Comparison of ENCODE assay signal across 9 cellular contexts in genomic region chr1:150168960-150169565, GRCh38. TPM values are rescaled to one million over a fixed set of nuclear protein-coding genes. Genes with fewer than 3 reads are reported as not detected.
DNase-seq lines count a peak whose midpoint lies in the region; ATAC-seq and TF ChIP-seq lines count a peak whose summit lies in the region.
"Had no signal": no experiment of that assay in that cellular context is flagged by ENCODE, and none has a peak within 500 bp of the region (broad histone marks: within the 10 kb centered on the region; RNA-seq: fewer than 3 reads in every experiment).

No MANE protein-coding gene starts in this region.

- TF ChIP-seq CTCF in coronary artery (IDR thresholded peaks at IDR 0.05) = peak; percentile 60
- TF ChIP-seq CTCF in lower lobe of right lung (IDR thresholded peaks at IDR 0.05) = peak; percentile 72

- H3K27me3 ChIP-seq in lower lobe of right lung (ENCODE audit: low read depth) = no peaks in the 10 kb centered on the region
- H3K27me3 ChIP-seq: BLaER1 treated with 17β-estradiol and CSF1 and Interleukin-3, amounts not matched to agents 10 nM and 100 nM had no signal

- peaks cover 16% of the 10 kb centered on the region for H3K4me1 ChIP-seq in lower lobe of right lung

- no peak overlapping the region for H3K27ac ChIP-seq in coronary artery
- H3K27ac ChIP-seq in lower lobe of right lung = no peak overlapping the region
- no peak overlapping the region for H3K27ac ChIP-seq in substantia nigra (ENCODE audit: low read depth, low read length, poor library complexity, severe bottlenecking)
- H3K27ac ChIP-seq: BLaER1 treated with 17β-estradiol and CSF1 and Interleukin-3, amounts not matched to agents 10 nM and 100 nM had no signal

- H3K4me3 ChIP-seq in coronary artery (no peak overlapping the region), lower lobe of right lung (no peak overlapping the region)
- H3K4me3 ChIP-seq: BLaER1 treated with 17β-estradiol and CSF1 and Interleukin-3, amounts not matched to agents 10 nM and 100 nM had no signal

- intact Hi-C loops in lower lobe of right lung (cut with DNase I) = no loop called here

- no peaks in the 10 kb centered on the region for H3K36me3 ChIP-seq in lower lobe of right lung
- H3K36me3 ChIP-seq: BLaER1 treated with 17β-estradiol and CSF1 and Interleukin-3, amounts not matched to agents 10 nM and 100 nM had no signal

- no peaks in the 10 kb centered on the region for H3K9me3 ChIP-seq in lower lobe of right lung
- H3K9me3 ChIP-seq: BLaER1 treated with 17β-estradiol and CSF1 and Interleukin-3, amounts not matched to agents 10 nM and 100 nM had no signal

- DNase-seq in NCI-H1436 (lab: John Stamatoyannopoulos, UW) (peak; percentile 9), NCI-H1436 treated with DMSO at 0.1 percent for 48 hours (lab: John Stamatoyannopoulos, UW) (no peak), NCI-H1694 treated with DMSO at 0.1 percent for 48 hours (lab: John Stamatoyannopoulos, UW) (peak; percentile 31), coronary artery (ENCODE audit: low spot score) (no peak), lower lobe of right lung (peak; percentile 80), substantia nigra (lab: John Stamatoyannopoulos, UW) (peak in 30 of 49 donors; percentile 5 to 85 (median 36))
- peak; percentile 46 for DNase-seq in activated CD4-positive, alpha-beta T cell treated with anti-CD3 and anti-CD28 coated beads for 4 hours

- ATAC-seq in lower lobe of right lung (peak; percentile 51 to 66), HG02642 (IDR thresholded peaks at IDR 0.05; ENCODE audit: poor library complexity, unreplicated experiment) (no peak)

RNA-seq across cellular contexts. Expression of gene PLEKHO1, which starts 19.3 kb away (rescaled TPM):
- total RNA-seq in lower lobe of right lung = 41.6 TPM

Comparison
In these comparisons a context has a peak if more than half of its experiments do, and no peak if none do; other contexts are left out.
1. DNase-seq: peak in NCI-H1436 (single experiment), NCI-H1694 treated with DMSO at 0.1 percent for 48 hours (single experiment), activated CD4-positive, alpha-beta T cell treated with anti-CD3 and anti-CD28 coated beads for 4 hours (2 of 2), lower lobe of right lung (single experiment) and substantia nigra (30 of 49); none in NCI-H1436 treated with DMSO at 0.1 percent for 48 hours (single experiment) and coronary artery (single experiment).